13 cellular contexts compared by ENCODE assay signal in genomic region chr12:22271036-22271435, GRCh38.
DNase-seq lines count a peak whose midpoint lies in the region; TF ChIP-seq lines count a peak whose summit lies in the region.
"Had no signal": no experiment of that assay in that cellular context is flagged by ENCODE, and none has a peak within 500 bp of the region (broad histone marks: within the 10 kb centered on the region; RNA-seq: fewer than 3 reads in every experiment).

No MANE protein-coding gene starts in this region.

- DNase-seq in A172 (ENCODE audit: low spot score) (peak; percentile 79), HCEC 1CT (peak; percentile 92), astrocyte of the hippocampus (ENCODE audit: low read depth, low spot score) (peak; percentile 84), hepatic stellate cell (ENCODE audit: low spot score) (peak; percentile 11), testis (no peak), GM19238 (ENCODE audit: insufficient read length, low spot score) (no peak), GDM1 (lab: John Stamatoyannopoulos, UW) (no peak)
- no peak for DNase-seq in effector CD8-positive, alpha-beta T cell (lab: John Stamatoyannopoulos, UW)
- DNase-seq: DMS153; heart left ventricle; NK-92 treated with Interleukin-12 subunit alpha and Interleukin-12 subunit beta, amount 100 ng/mL, for 24 hours; stimulated activated CD4-positive, alpha-beta T cell treated with anti-CD3 and anti-CD28 coated beads, Interleukin-12 subunit alpha, Interleukin-12 subunit beta, amount 100 ng/mL, for 4 hours; thyroid gland had no signal

- TF ChIP-seq CTCF in testis (IDR thresholded peaks at IDR 0.05): no peak

- 59 to 72% methylated on average over 2 of the region's 2 CpGs for WGBS in testis, 2 donors

- H3K9me3 ChIP-seq in testis: no peaks in the 10 kb centered on the region
- H3K9me3 ChIP-seq: heart left ventricle, thyroid gland had no signal

- H3K27me3 ChIP-seq in testis: no peaks in the 10 kb centered on the region
- H3K27me3 ChIP-seq: heart left ventricle, thyroid gland had no signal

- no peaks in the 10 kb centered on the region for H3K4me1 ChIP-seq in testis

- H3K4me3 ChIP-seq in testis: no peak overlapping the region
- H3K4me3 ChIP-seq: heart left ventricle, thyroid gland had no signal

- intact Hi-C loops in testis (cut with DNase I; ENCODE audit: low total_unique reads): no loop called here

- no peaks in the 10 kb centered on the region for H3K36me3 ChIP-seq in testis (ENCODE audit: low read depth, missing control alignments)
- H3K36me3 ChIP-seq: heart left ventricle, thyroid gland had no signal

- no peak overlapping the region for H3K27ac ChIP-seq in testis
- H3K27ac ChIP-seq: thyroid gland had no signal

- no peak for TF ChIP-seq POLR2A in testis (IDR thresholded peaks at IDR 0.05)

Comparison
In these comparisons a context has a peak if more than half of its experiments do, and no peak if none do; other contexts are left out.
1. DNase-seq: peak in A172 (single experiment), HCEC 1CT (single experiment), astrocyte of the hippocampus (single experiment) and hepatic stellate cell (single experiment); none in effector CD8-positive, alpha-beta T cell (single experiment), testis (single experiment), GM19238 (single experiment) and GDM1 (single experiment).